6 cellular contexts compared by ENCODE assay signal in genomic region chr7:141631525-141631924, GRCh38.
"Had no signal": no experiment of that assay in that cellular context is flagged by ENCODE, and none has a peak within 500 bp of the region (broad histone marks: within the 10 kb centered on the region; RNA-seq: fewer than 3 reads in every experiment).

No MANE protein-coding gene starts in this region.

- DNase-seq: IMR-90, KBM-7 had no signal

- H3K9me3 Mint-ChIP-seq: IgD-negative memory B cell had no signal

- H3K27me3 Mint-ChIP-seq: IgD-negative memory B cell had no signal

- H3K4me3 Mint-ChIP-seq: IgD-negative memory B cell had no signal

- H3K4me1 Mint-ChIP-seq: IgD-negative memory B cell had no signal

- H3K27ac ChIP-seq: HL-60 had no signal

- ATAC-seq: HepG2 had no signal

- FAIRE-seq: HepG2, HTR-8/SVneo had no signal
